In the genomic region with DNA sequence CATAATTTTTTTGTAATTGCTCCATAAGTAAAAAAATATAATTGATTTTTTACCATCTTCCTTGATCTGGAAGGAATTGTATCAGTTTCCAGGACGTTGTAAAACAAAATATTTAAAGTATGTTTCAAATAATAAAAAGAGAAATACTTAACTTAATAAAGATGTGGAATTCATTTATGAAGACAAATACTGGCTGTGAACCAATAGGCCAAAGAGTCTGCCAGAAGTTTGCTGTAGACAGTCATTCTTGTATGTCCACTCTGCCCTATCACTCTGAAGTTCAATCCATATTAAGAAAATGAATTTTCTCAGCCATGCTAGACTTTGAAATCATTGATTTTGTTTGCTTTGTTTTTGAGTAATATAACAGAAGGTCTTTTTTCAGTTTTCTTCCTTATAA, we compare ENCODE assay signal across 23 cellular contexts.
DNase-seq lines count a peak whose midpoint lies in the region; ATAC-seq, FAIRE-seq and TF ChIP-seq lines count a peak whose summit lies in the region.
"Had no signal": no experiment of that assay in that cellular context is flagged by ENCODE, and none has a peak within 500 bp of the region (broad histone marks: within the 10 kb centered on the region; RNA-seq: fewer than 3 reads in every experiment).

No MANE protein-coding gene starts in this region.

- H3K4me1 Mint-ChIP-seq in immature natural killer cell, result no peaks in the 10 kb centered on the region

- H3K18ac ChIP-seq in mesenchymal stem cell (ENCODE audit: low read depth in 1 of 2, low read length in 2 of 2), result no peak overlapping the region

- no peak overlapping the region for H3K23ac ChIP-seq in mesenchymal stem cell (ENCODE audit: low read length in 2 of 2)

- H3K4me3 ChIP-seq in cardiac muscle cell (no peak overlapping the region), mesenchymal stem cell (ENCODE audit: insufficient read depth in 1 of 2, low read depth in 1 of 2, low read length in 2 of 2) (peak overlapping the region in 1 of 2 experiments; percentile 53), urinary bladder (ENCODE audit: low read depth, low read length) (no peak overlapping the region)
- H3K4me3 ChIP-seq: GM23338, HAP-1 had no signal

- no peak overlapping the region for H3K4ac ChIP-seq in mesenchymal stem cell (ENCODE audit: low read depth in 1 of 2, low read length in 2 of 2)

- no peak overlapping the region for H2AFZ ChIP-seq in mesenchymal stem cell (ENCODE audit: low read depth, low read length)
- H2AFZ ChIP-seq: GM23338 had no signal

- no peak overlapping the region for H3K4me2 ChIP-seq in mesenchymal stem cell (ENCODE audit: low read length, poor library complexity, severe bottlenecking)
- H3K4me2 ChIP-seq: GM23338, KMS-11 had no signal

- H3K27ac Mint-ChIP-seq in immature natural killer cell, result no peak overlapping the region
- H3K27ac Mint-ChIP-seq: B cell; CD4-positive, alpha-beta T cell; GM23338 had no signal

- no CpG with 5 or more reads among the region's 1 CpG for WGBS in mesenchymal stem cell
- WGBS in urinary bladder, result 34% methylated on average over 1 of the region's 1 CpG

- peaks cover 0 to 3% (median 2%) of the 10 kb centered on the region in 3 donors for H3K27me3 Mint-ChIP-seq in immature natural killer cell (ENCODE audit: low read depth in 3 of 3)
- H3K27me3 Mint-ChIP-seq: B cell; CD4-positive, alpha-beta T cell had no signal

- H3K79me1 ChIP-seq in mesenchymal stem cell (replicated peaks; ENCODE audit: low read length, poor library complexity, severe bottlenecking), result peaks cover 17% of the 10 kb centered on the region

- H2BK120ac ChIP-seq in mesenchymal stem cell (ENCODE audit: low read depth, low read length), result no peak overlapping the region

- no peak overlapping the region for H2BK12ac ChIP-seq in mesenchymal stem cell (ENCODE audit: low read length in 2 of 2)

- no peak for ATAC-seq in Right ventricle myocardium superior (ENCODE audit: poor library complexity)
- ATAC-seq in omental fat pad (ENCODE audit: low FRiP score), result no peak
- ATAC-seq: GM23338, Right ventricle myocardium inferior had no signal

- H3K9me3 ChIP-seq in cardiac muscle cell (ENCODE audit: low read depth), result no peaks in the 10 kb centered on the region
- no peaks in the 10 kb centered on the region for H3K9me3 ChIP-seq in mesenchymal stem cell (ENCODE audit: control insufficient read depth, low read length)
- H3K9me3 ChIP-seq: HAP-1 had no signal

- peak; percentile 12 for FAIRE-seq in endometrium (lab: Jason Lieb, UNC)
- FAIRE-seq: GM18507, HTR-8/SVneo had no signal

- H3K9me3 Mint-ChIP-seq in immature natural killer cell, result peaks cover 0 to 3% (median 0%) of the 10 kb centered on the region in 6 donors
- H3K9me3 Mint-ChIP-seq: CD4-positive, alpha-beta T cell; GM23338 had no signal

- no peak overlapping the region for H3K14ac ChIP-seq in mesenchymal stem cell (ENCODE audit: low read length in 2 of 2)

- no peak overlapping the region for H4K91ac ChIP-seq in mesenchymal stem cell (ENCODE audit: low read length)

- no peak overlapping the region for H3K4me3 Mint-ChIP-seq in immature natural killer cell
- H3K4me3 Mint-ChIP-seq: B cell; CD4-positive, alpha-beta T cell; GM23338 had no signal

- H2BK15ac ChIP-seq in mesenchymal stem cell (ENCODE audit: low read depth, poor library complexity, severe bottlenecking), result no peak overlapping the region

- H2BK5ac ChIP-seq in mesenchymal stem cell (ENCODE audit: low read depth, low read length, poor library complexity, severe bottlenecking), result no peak overlapping the region

- peaks cover 20% of the 10 kb centered on the region for H3K4me1 ChIP-seq in cardiac muscle cell (ENCODE audit: low read depth)
- peaks cover 3% of the 10 kb centered on the region for H3K4me1 ChIP-seq in mesenchymal stem cell (ENCODE audit: control insufficient read depth, insufficient read depth, low read depth, low read length)
- H3K4me1 ChIP-seq in urinary bladder (ENCODE audit: insufficient read depth), result no peaks in the 10 kb centered on the region

- intact Hi-C loops in Right ventricle myocardium superior (cut with DNase I) (no loop called here), head of caudate nucleus (cut with DNase I) (no loop called here)

- H2AK5ac ChIP-seq in mesenchymal stem cell (ENCODE audit: low read length, severe bottlenecking), result no peak overlapping the region

- H3K36me3 ChIP-seq in cardiac muscle cell (no peaks in the 10 kb centered on the region), mesenchymal stem cell (ENCODE audit: control insufficient read depth in 1 of 2, insufficient read depth in 2 of 2, low read depth in 1 of 2, low read length in 2 of 2) (peaks cover 5% of the 10 kb centered on the region in 2 experiments), urinary bladder (ENCODE audit: insufficient read depth) (no peaks in the 10 kb centered on the region)
- H3K36me3 ChIP-seq: HAP-1 had no signal

- H3K36me3 Mint-ChIP-seq in immature natural killer cell, result no peaks in the 10 kb centered on the region

- H4K8ac ChIP-seq in mesenchymal stem cell (ENCODE audit: low read length), result no peak overlapping the region

- DNase-seq in cardiac muscle cell (ENCODE audit: low read depth in 1 of 2, low spot score in 1 of 2), result no peak
- DNase-seq in Right ventricle myocardium superior, result no peak
- DNase-seq in mesenchymal stem cell, result no peak
- DNase-seq in omental fat pad (ENCODE audit: low spot score), result no peak
- DNase-seq in immature natural killer cell, result no peak
- no peak for DNase-seq in head of caudate nucleus
- DNase-seq: 8988T; CD4-positive, alpha-beta T cell; COR-L47; DND-41; IMR-90; NCI-H1417; NCI-H1694 treated with DMSO at 0.1 percent for 48 hours; OCI-M1 had no signal

- TF ChIP-seq CTCF in cardiac muscle cell (IDR thresholded peaks at IDR 0.05; ENCODE audit: low read depth, low read length) (no peak), omental fat pad (IDR thresholded peaks at IDR 0.05) (no peak)

- H3K27me3 ChIP-seq in cardiac muscle cell (no peaks in the 10 kb centered on the region), mesenchymal stem cell (ENCODE audit: control insufficient read depth in 1 of 2, insufficient read depth in 1 of 2, low read length in 2 of 2) (no peaks in the 10 kb centered on the region)

- H3K27ac ChIP-seq in cardiac muscle cell, result peak overlapping the region; percentile 94
- H3K27ac ChIP-seq in mesenchymal stem cell (ENCODE audit: low read length, poor library complexity, severe bottlenecking), result no peak overlapping the region
- peak overlapping the region; percentile 23 for H3K27ac ChIP-seq in urinary bladder (ENCODE audit: low read depth)
- H3K27ac ChIP-seq: KMS-11 had no signal

- peak overlapping the region; percentile 56 for H3K9ac ChIP-seq in mesenchymal stem cell (ENCODE audit: low read length)
- H3K9ac ChIP-seq: KMS-11 had no signal
